Comparison of ENCODE assay signal across 12 cellular contexts in genomic region chr2:27977623-27978312, GRCh38.
DNase-seq lines count a peak whose midpoint lies in the region; ATAC-seq and TF ChIP-seq lines count a peak whose summit lies in the region.
"Had no signal": no experiment of that assay in that cellular context is flagged by ENCODE, and none has a peak within 500 bp of the region (broad histone marks: within the 10 kb centered on the region; RNA-seq: fewer than 3 reads in every experiment).

No MANE protein-coding gene starts in this region.

- TF ChIP-seq EP300 in Ishikawa (IDR thresholded peaks at IDR 0.05; ENCODE audit: borderline replicate concordance): peak; percentile 36; the same call in 1 of the 2 replicates

- ATAC-seq in HG03280 (IDR thresholded peaks at IDR 0.05; ENCODE audit: unreplicated experiment): no peak
- no peak for ATAC-seq in HG02571 (IDR thresholded peaks at IDR 0.05; ENCODE audit: unreplicated experiment)

- no peaks in the 10 kb centered on the region for H3K27me3 ChIP-seq in CD4-positive, alpha-beta memory T cell (ENCODE audit: insufficient read depth, low read length)

- CTCF ChIA-PET in CD4-positive, alpha-beta memory T cell (lab: Charles Lee; ENCODE audit: partially characterized antibody): interaction anchor here (1.0 kb wide), 1 partner anchor 12 kb away, joined by 3 read pairs; no protein-coding TSS in a partner anchor

- POLR2A ChIA-PET in CD4-positive, alpha-beta memory T cell (lab: Charles Lee; ENCODE audit: partially characterized antibody): no interaction called here

- DNase-seq in CD4-positive, alpha-beta memory T cell: no peak
- peak; percentile 49 for DNase-seq in astrocyte of the cerebellum (ENCODE audit: low read depth)
- DNase-seq in non-pigmented ciliary epithelial cell (ENCODE audit: low read depth): peak; percentile 85
- DNase-seq in occipital lobe (lab: John Stamatoyannopoulos, UW): no peak
- no peak for DNase-seq in effector CD8-positive, alpha-beta T cell (lab: John Stamatoyannopoulos, UW)
- DNase-seq: hippocampal formation, NCI-H2171 had no signal

- in situ Hi-C loops in astrocyte of the cerebellum (cut with HindIII; ENCODE audit: low sequenced_read_pairs): no loop called here

- H3K4me3 ChIP-seq in CD4-positive, alpha-beta memory T cell (ENCODE audit: low read length in 2 of 2): no peak overlapping the region
- H3K4me3 ChIP-seq in astrocyte of the cerebellum (ENCODE audit: low read depth, low read length): no peak overlapping the region
- H3K4me3 ChIP-seq: prostate gland had no signal

- no peak overlapping the region for H3K27ac ChIP-seq in CD4-positive, alpha-beta memory T cell (ENCODE audit: low read depth, low read length)
- H3K27ac ChIP-seq: prostate gland had no signal

- peaks cover 0 to 5% (median 0%) of the 10 kb centered on the region in 8 donors for H3K9me3 Mint-ChIP-seq in CD4-positive, alpha-beta memory T cell
- H3K9me3 Mint-ChIP-seq: type B pancreatic cell had no signal

- H3K4me1 Mint-ChIP-seq in CD4-positive, alpha-beta memory T cell: peaks cover 13 to 28% (median 19%) of the 10 kb centered on the region in 4 donors

- peaks cover 5% of the 10 kb centered on the region for H3K4me1 ChIP-seq in CD4-positive, alpha-beta memory T cell (ENCODE audit: insufficient read depth, low read length)
- H3K4me1 ChIP-seq: prostate gland had no signal

- H3K4me3 Mint-ChIP-seq in CD4-positive, alpha-beta memory T cell: no peak overlapping the region
- H3K4me3 Mint-ChIP-seq: type B pancreatic cell had no signal

- TF ChIP-seq CTCF in astrocyte of the cerebellum (IDR thresholded peaks at IDR 0.05; ENCODE audit: low read depth, low read length, missing control alignments): no peak

- H3K9me3 ChIP-seq in CD4-positive, alpha-beta memory T cell (ENCODE audit: control insufficient read depth in 1 of 2, low read length in 2 of 2): no peaks in the 10 kb centered on the region
- H3K9me3 ChIP-seq: prostate gland had no signal

- H3K36me3 ChIP-seq in CD4-positive, alpha-beta memory T cell (ENCODE audit: insufficient read depth, low read length): no peaks in the 10 kb centered on the region
- H3K36me3 ChIP-seq: prostate gland had no signal

- H3K36me3 Mint-ChIP-seq in CD4-positive, alpha-beta memory T cell: peaks cover 3 to 7% of the 10 kb centered on the region in 2 donors
- H3K36me3 Mint-ChIP-seq: type B pancreatic cell had no signal

- H3K27me3 Mint-ChIP-seq in CD4-positive, alpha-beta memory T cell: no peaks in the 10 kb centered on the region
- H3K27me3 Mint-ChIP-seq: type B pancreatic cell had no signal

- TF ChIP-seq RAD21 in Ishikawa (IDR thresholded peaks at IDR 0.05; ENCODE audit: low read depth): no peak; the same call in 1 of the 2 replicates

- H3K27ac Mint-ChIP-seq in CD4-positive, alpha-beta memory T cell: peak overlapping the region in 5 of 7 donors; percentile 2 to 42 (median 26)
- H3K27ac Mint-ChIP-seq: type B pancreatic cell had no signal

- intact Hi-C loops in CD4-positive, alpha-beta memory T cell (cut with micrococcal nuclease): no loop called here

TF ChIP-seq in Ishikawa, 13 proteins besides CTCF, POLR2A, EP300 and RAD21:
- TF ChIP-seq USF1 (IDR thresholded peaks at IDR 0.05) (no peak), FOXM1 (IDR thresholded peaks at IDR 0.05; ENCODE audit: borderline replicate concordance, low read depth) (no peak), YY1 (IDR thresholded peaks at IDR 0.05; ENCODE audit: low read depth) (no peak), TCF12 (IDR thresholded peaks at IDR 0.05; ENCODE audit: low read depth) (no peak), EGR1 (IDR thresholded peaks at IDR 0.05) (no peak), NFIC (IDR thresholded peaks at IDR 0.05) (no peak), MAX (IDR thresholded peaks at IDR 0.05) (no peak)

Comparison
In these comparisons a context has a peak if more than half of its experiments do, and no peak if none do; other contexts are left out.
1. DNase-seq: peak in astrocyte of the cerebellum (single experiment) and non-pigmented ciliary epithelial cell (single experiment); none in CD4-positive, alpha-beta memory T cell (0 of 5), occipital lobe (single experiment) and effector CD8-positive, alpha-beta T cell (single experiment).